ENCODE assay signal across 13 cellular contexts in genomic region chr10:97915346-97915745, GRCh38.
DNase-seq lines count a peak whose midpoint lies in the region; ATAC-seq and TF ChIP-seq lines count a peak whose summit lies in the region.
"Had no signal": no experiment of that assay in that cellular context is flagged by ENCODE, and none has a peak within 500 bp of the region (broad histone marks: within the 10 kb centered on the region; RNA-seq: fewer than 3 reads in every experiment).

No MANE protein-coding gene starts in this region.

- peak overlapping the region in 3 of 5 experiments; percentile 26 to 68 (median 46) for H3K27ac Mint-ChIP-seq in brain
- peak overlapping the region; percentile 87 for H3K27ac Mint-ChIP-seq in stimulated activated effector memory CD8-positive, alpha-beta T cell treated with anti-CD3 and anti-CD28 coated beads, Interleukin-12 subunit alpha, Interleukin-12 subunit beta, amount 100 ng/mL, for 72 hours
- H3K27ac Mint-ChIP-seq: H9 had no signal

- no peaks in the 10 kb centered on the region for H3K79me2 ChIP-seq in SK-N-SH (ENCODE audit: insufficient read depth)

- H3K4me1 ChIP-seq in SK-N-SH (ENCODE audit: control insufficient read depth in 1 of 2, insufficient read depth in 2 of 2, low read depth in 1 of 2, low read length in 1 of 2), result peaks cover 0 to 6% of the 10 kb centered on the region in 2 experiments; a peak in 1 of 4 replicates

- TF ChIP-seq EP300 in SK-N-SH (IDR thresholded peaks at IDR 0.05; ENCODE audit: borderline replicate concordance in 1 of 2, low read depth in 1 of 2, low read length in 1 of 2), result no peak

- CTCF ChIA-PET in SK-N-SH (lab: Yijun Ruan, JAX), result interaction anchor here (0.9 to 12.3 kb wide), 51 partner anchors 9 to 552 kb away, joined by 3 to 319 read pairs (median 5); partner anchors contain the start of genes CRTAC1 and R3HCC1L

- POLR2A ChIA-PET in SK-N-SH (lab: Yijun Ruan, JAX), result interaction anchor here (0.6 to 0.7 kb wide), 2 partner anchors 114 to 124 kb away, joined by 3 read pairs; no protein-coding TSS in a partner anchor

- 50% methylated on average over 9 of the region's 10 CpGs for WGBS in SK-N-SH (ENCODE audit: low lambda C conversion rate)

- peak overlapping the region in 1 of 5 experiments; percentile 22 for H3K4me3 Mint-ChIP-seq in brain
- H3K4me3 Mint-ChIP-seq in stimulated activated effector memory CD8-positive, alpha-beta T cell treated with anti-CD3 and anti-CD28 coated beads, Interleukin-12 subunit alpha, Interleukin-12 subunit beta, amount 100 ng/mL, for 72 hours, result no peak overlapping the region
- H3K4me3 Mint-ChIP-seq: H9 had no signal

- H3K4me1 Mint-ChIP-seq in brain, result peaks cover 63% of the 10 kb centered on the region
- peaks cover 11% of the 10 kb centered on the region for H3K4me1 Mint-ChIP-seq in stimulated activated effector memory CD8-positive, alpha-beta T cell treated with anti-CD3 and anti-CD28 coated beads, Interleukin-12 subunit alpha, Interleukin-12 subunit beta, amount 100 ng/mL, for 72 hours

- H2AFZ ChIP-seq in SK-N-SH (ENCODE audit: low read depth), result no peak overlapping the region

- TF ChIP-seq CTCF in SK-N-SH (IDR thresholded peaks at IDR 0.05), result no peak
- TF ChIP-seq CTCF in brain (conservative IDR thresholded peaks at IDR 0.05), result no peak

- peak; percentile 47 for DNase-seq in SK-N-SH
- DNase-seq in NCI-H2171 treated with DMSO at 0.1 percent for 48 hours (lab: John Stamatoyannopoulos, UW), result peak; percentile 63
- no peak for DNase-seq in stimulated activated effector memory CD8-positive, alpha-beta T cell treated with anti-CD3 and anti-CD28 coated beads, Interleukin-12 subunit alpha, Interleukin-12 subunit beta, amount 100 ng/mL, for 72 hours (ENCODE audit: low spot score in 2 of 2)
- DNase-seq in GM03348 (ENCODE audit: low spot score), result no peak
- DNase-seq in NCI-H774 (lab: John Stamatoyannopoulos, UW), result no peak
- DNase-seq: NCI-H1417 treated with DMSO at 0.1 percent for 48 hours had no signal

- no peaks in the 10 kb centered on the region; the same call in none of the 2 replicates for H3K27me3 ChIP-seq in SK-N-SH (ENCODE audit: insufficient read depth)
- H3K27me3 ChIP-seq: BLaER1 had no signal

- no peaks in the 10 kb centered on the region for H4K20me1 ChIP-seq in SK-N-SH (ENCODE audit: insufficient read depth)
- H4K20me1 ChIP-seq: BLaER1 had no signal

- H3K9me3 ChIP-seq in SK-N-SH, result no peaks in the 10 kb centered on the region
- H3K9me3 ChIP-seq: BLaER1, SJCRH30 had no signal

- no peaks in the 10 kb centered on the region for H3F3A ChIP-seq in SK-N-SH (replicated peaks; ENCODE audit: insufficient read depth)

- no peak overlapping the region for H3K9ac ChIP-seq in SK-N-SH
- H3K9ac ChIP-seq: BLaER1 had no signal

- H3K4me2 ChIP-seq in SK-N-SH, result no peak overlapping the region

- no peak for TF ChIP-seq RAD21 in SK-N-SH (IDR thresholded peaks at IDR 0.05; ENCODE audit: low read length)

- peaks cover 9% of the 10 kb centered on the region for H3K27me3 Mint-ChIP-seq in brain

- H3K36me3 Mint-ChIP-seq in brain, result no peaks in the 10 kb centered on the region
- H3K36me3 Mint-ChIP-seq in stimulated activated effector memory CD8-positive, alpha-beta T cell treated with anti-CD3 and anti-CD28 coated beads, Interleukin-12 subunit alpha, Interleukin-12 subunit beta, amount 100 ng/mL, for 72 hours, result no peaks in the 10 kb centered on the region

- ATAC-seq in SK-N-SH treated with all-trans-retinoic acid at 6 μM for 48 hours (no peak), HG03342 (IDR thresholded peaks at IDR 0.05; ENCODE audit: unreplicated experiment) (no peak)
- ATAC-seq in stimulated activated effector memory CD8-positive, alpha-beta T cell treated with anti-CD3 and anti-CD28 coated beads, Interleukin-12 subunit alpha, Interleukin-12 subunit beta, amount 100 ng/mL, for 72 hours, result no peak

- no peaks in the 10 kb centered on the region for H3K36me3 ChIP-seq in SK-N-SH (replicated peaks in 1 of 2; ENCODE audit: control insufficient read depth in 1 of 2, insufficient read depth in 2 of 2, low read length in 1 of 2)
- H3K36me3 ChIP-seq: BLaER1, SJCRH30 had no signal

- H3K9me2 ChIP-seq in SK-N-SH, result no peaks in the 10 kb centered on the region

- H3K27ac ChIP-seq in SK-N-SH (ENCODE audit: low read depth in 2 of 2, low read length in 1 of 2), result no peak overlapping the region
- H3K27ac ChIP-seq: BLaER1, RWPE1, SJCRH30 had no signal

- H3K4me3 ChIP-seq in SK-N-SH (ENCODE audit: low read depth in 2 of 2, low read length in 1 of 2), result no peak overlapping the region
- H3K4me3 ChIP-seq: BLaER1, SJCRH30 had no signal

- H3K9me3 Mint-ChIP-seq in brain, result no peaks in the 10 kb centered on the region
- no peaks in the 10 kb centered on the region for H3K9me3 Mint-ChIP-seq in stimulated activated effector memory CD8-positive, alpha-beta T cell treated with anti-CD3 and anti-CD28 coated beads, Interleukin-12 subunit alpha, Interleukin-12 subunit beta, amount 100 ng/mL, for 72 hours
- H3K9me3 Mint-ChIP-seq: H9 had no signal

TF ChIP-seq in SK-N-SH, 30 proteins besides CTCF, POLR2A, EP300 and RAD21 (continues in another document):
- no peak for TF ChIP-seq RFX5 (IDR thresholded peaks at IDR 0.05; ENCODE audit: low read length)
- TF ChIP-seq USF2 (IDR thresholded peaks at IDR 0.05; ENCODE audit: borderline replicate concordance, low read depth, low read length), result no peak
- no peak for TF ChIP-seq YY1 (IDR thresholded peaks at IDR 0.05; ENCODE audit: low read depth)
- TF ChIP-seq SIN3A (IDR thresholded peaks at IDR 0.05; ENCODE audit: borderline replicate concordance, low read depth, low read length), result no peak
- no peak for TF ChIP-seq RCOR1 (IDR thresholded peaks at IDR 0.05; ENCODE audit: low read length)
- TF ChIP-seq CHD2 (IDR thresholded peaks at IDR 0.05; ENCODE audit: low read length, partially characterized antibody), result no peak
- TF ChIP-seq JUND (IDR thresholded peaks at IDR 0.05), result no peak
- TF ChIP-seq EZH2phosphoT487 (IDR thresholded peaks at IDR 0.05; ENCODE audit: borderline replicate concordance, low read depth), result no peak
- no peak for TF ChIP-seq NFIC (IDR thresholded peaks at IDR 0.05; ENCODE audit: borderline replicate concordance)
- no peak for TF ChIP-seq ELF1 (IDR thresholded peaks at IDR 0.05)
- TF ChIP-seq IRF3 (IDR thresholded peaks at IDR 0.05; ENCODE audit: low read depth, low read length), result no peak
- TF ChIP-seq NRF1 (IDR thresholded peaks at IDR 0.05; ENCODE audit: low read depth, low read length), result no peak

TF ChIP-seq in SK-N-SH treated with all-trans-retinoic acid at 6 μM for 48 hours, 23 proteins besides CTCF, POLR2A, EP300 and RAD21 (continues in another document):
- TF ChIP-seq SNAI2 (CRISPR knock-in tag; IDR thresholded peaks at IDR 0.05) (no peak), PATZ1 (CRISPR knock-in tag; IDR thresholded peaks at IDR 0.05; ENCODE audit: borderline replicate concordance) (no peak), ZFP30 (CRISPR knock-in tag; IDR thresholded peaks at IDR 0.05) (no peak), RARB (CRISPR knock-in tag; IDR thresholded peaks at IDR 0.05) (no peak), CREB5 (CRISPR knock-in tag; IDR thresholded peaks at IDR 0.05; ENCODE audit: low read depth) (no peak), ISL1 (CRISPR knock-in tag; IDR thresholded peaks at IDR 0.05) (no peak), GLIS3 (CRISPR knock-in tag; IDR thresholded peaks at IDR 0.05) (no peak), ZFP3 (CRISPR knock-in tag; IDR thresholded peaks at IDR 0.05) (no peak), ZNF70 (CRISPR knock-in tag; IDR thresholded peaks at IDR 0.05) (no peak), CSDC2 (CRISPR knock-in tag; IDR thresholded peaks at IDR 0.05) (no peak), OSR1 (CRISPR knock-in tag; IDR thresholded peaks at IDR 0.05) (no peak), TCF4 (CRISPR knock-in tag; IDR thresholded peaks at IDR 0.05; ENCODE audit: borderline replicate concordance) (no peak)

Comparison
In these comparisons a context has a peak if more than half of its experiments do, and no peak if none do; other contexts are left out.
1. DNase-seq: peak in SK-N-SH (single experiment) and NCI-H2171 treated with DMSO at 0.1 percent for 48 hours (single experiment); none in stimulated activated effector memory CD8-positive, alpha-beta T cell treated with anti-CD3 and anti-CD28 coated beads, Interleukin-12 subunit alpha, Interleukin-12 subunit beta, amount 100 ng/mL, for 72 hours (0 of 2), GM03348 (single experiment) and NCI-H774 (single experiment).